1 cellular context compared by ENCODE assay signal in genomic region chr10:98055875-98056516, GRCh38.
TF ChIP-seq lines count a peak whose summit lies in the region.

No MANE protein-coding gene starts in this region.

TF ChIP-seq in WTC11, 78 proteins besides CTCF, POLR2A, EP300 and RAD21 (continued from another document):
- TF ChIP-seq, protein P1, sequence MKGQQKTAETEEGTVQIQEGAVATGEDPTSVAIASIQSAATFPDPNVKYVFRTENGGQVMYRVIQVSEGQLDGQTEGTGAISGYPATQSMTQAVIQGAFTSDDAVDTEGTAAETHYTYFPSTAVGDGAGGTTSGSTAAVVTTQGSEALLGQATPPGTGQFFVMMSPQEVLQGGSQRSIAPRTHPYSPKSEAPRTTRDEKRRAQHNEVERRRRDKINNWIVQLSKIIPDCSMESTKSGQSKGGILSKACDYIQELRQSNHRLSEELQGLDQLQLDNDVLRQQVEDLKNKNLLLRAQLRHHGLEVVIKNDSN (CRISPR knock-in tag; IDR thresholded peaks at IDR 0.05): peak; percentile 45; the same call in 1 of the 2 replicates
- TF ChIP-seq, protein P2, sequence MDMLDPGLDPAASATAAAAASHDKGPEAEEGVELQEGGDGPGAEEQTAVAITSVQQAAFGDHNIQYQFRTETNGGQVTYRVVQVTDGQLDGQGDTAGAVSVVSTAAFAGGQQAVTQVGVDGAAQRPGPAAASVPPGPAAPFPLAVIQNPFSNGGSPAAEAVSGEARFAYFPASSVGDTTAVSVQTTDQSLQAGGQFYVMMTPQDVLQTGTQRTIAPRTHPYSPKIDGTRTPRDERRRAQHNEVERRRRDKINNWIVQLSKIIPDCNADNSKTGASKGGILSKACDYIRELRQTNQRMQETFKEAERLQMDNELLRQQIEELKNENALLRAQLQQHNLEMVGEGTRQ (CRISPR knock-in tag; IDR thresholded peaks at IDR 0.05): no peak
- TF ChIP-seq PRRX2 (CRISPR knock-in tag; IDR thresholded peaks at IDR 0.05) (no peak), PRDM15 (CRISPR knock-in tag; IDR thresholded peaks at IDR 0.05) (no peak), ZNF396 (CRISPR knock-in tag; IDR thresholded peaks at IDR 0.05; ENCODE audit: borderline replicate concordance) (no peak), GTF2I (CRISPR knock-in tag; conservative IDR thresholded peaks at IDR 0.05) (no peak), CREB1 (CRISPR knock-in tag; IDR thresholded peaks at IDR 0.05) (no peak), SOX15 (CRISPR knock-in tag; IDR thresholded peaks at IDR 0.05) (no peak), ZNF263 (CRISPR knock-in tag; IDR thresholded peaks at IDR 0.05; ENCODE audit: low read depth) (no peak), ZNF281 (CRISPR knock-in tag; IDR thresholded peaks at IDR 0.05) (no peak), TEAD4 (CRISPR knock-in tag; IDR thresholded peaks at IDR 0.05) (peak; percentile 18; the same call in 1 of the 2 replicates), PREB (CRISPR knock-in tag; IDR thresholded peaks at IDR 0.05; ENCODE audit: borderline replicate concordance) (0 out of 2 replicates have a peak, but pooled peaks have one; percentile 66), FOXP1 (CRISPR knock-in tag; IDR thresholded peaks at IDR 0.05; ENCODE audit: borderline replicate concordance) (no peak), NFE2L1 (CRISPR knock-in tag; IDR thresholded peaks at IDR 0.05) (no peak), FOXJ3 (CRISPR knock-in tag; IDR thresholded peaks at IDR 0.05; ENCODE audit: borderline replicate concordance) (no peak)
- TF ChIP-seq, protein P3, sequence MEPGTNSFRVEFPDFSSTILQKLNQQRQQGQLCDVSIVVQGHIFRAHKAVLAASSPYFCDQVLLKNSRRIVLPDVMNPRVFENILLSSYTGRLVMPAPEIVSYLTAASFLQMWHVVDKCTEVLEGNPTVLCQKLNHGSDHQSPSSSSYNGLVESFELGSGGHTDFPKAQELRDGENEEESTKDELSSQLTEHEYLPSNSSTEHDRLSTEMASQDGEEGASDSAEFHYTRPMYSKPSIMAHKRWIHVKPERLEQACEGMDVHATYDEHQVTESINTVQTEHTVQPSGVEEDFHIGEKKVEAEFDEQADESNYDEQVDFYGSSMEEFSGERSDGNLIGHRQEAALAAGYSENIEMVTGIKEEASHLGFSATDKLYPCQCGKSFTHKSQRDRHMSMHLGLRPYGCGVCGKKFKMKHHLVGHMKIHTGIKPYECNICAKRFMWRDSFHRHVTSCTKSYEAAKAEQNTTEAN (CRISPR knock-in tag; IDR thresholded peaks at IDR 0.05): no peak
TF ChIP-seq in WTC11: peak in this region for 9.
